Comparison of ENCODE assay signal across 20 cellular contexts in the genomic region with DNA sequence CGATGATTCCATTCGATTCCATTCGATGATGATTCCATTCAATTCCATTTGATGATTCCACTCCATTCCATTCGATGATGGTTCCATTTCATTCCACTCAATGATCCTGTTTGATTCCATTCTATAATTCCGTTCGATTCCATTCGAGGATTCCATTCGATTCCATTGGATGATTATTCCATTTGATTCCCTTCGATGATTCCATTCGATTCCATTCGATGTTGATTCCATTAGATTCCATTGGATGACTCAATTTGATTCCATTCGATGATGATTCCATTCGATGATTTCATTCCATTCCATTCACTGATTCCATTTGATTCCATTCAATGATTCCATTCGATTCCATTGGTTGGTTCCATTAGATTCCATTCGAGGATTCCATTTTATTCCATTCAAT.
DNase-seq lines count a peak whose midpoint lies in the region; ATAC-seq, FAIRE-seq and TF ChIP-seq lines count a peak whose summit lies in the region.
"Had no signal": no experiment of that assay in that cellular context is flagged by ENCODE, and none has a peak within 500 bp of the region (broad histone marks: within the 10 kb centered on the region; RNA-seq: fewer than 3 reads in every experiment).

No MANE protein-coding gene starts in this region.

- TF ChIP-seq CTCF in K562 (IDR thresholded peaks at IDR 0.05 in 2 of 3, conservative IDR thresholded peaks at IDR 0.05 in 1 of 3; ENCODE audit: insufficient read depth in 2 of 3, low read depth in 1 of 3, low read length in 3 of 3) (no peak), endodermal cell (conservative IDR thresholded peaks at IDR 0.05) (no peak), natural killer cell (IDR thresholded peaks at IDR 0.05) (no peak), endothelial cell (IDR thresholded peaks at IDR 0.05; ENCODE audit: unreplicated experiment) (no peak)

- H3K9me1 ChIP-seq in K562 (ENCODE audit: control insufficient read depth, insufficient read depth, low read length), result no peaks in the 10 kb centered on the region

- intact Hi-C loops in K562 (cut with micrococcal nuclease), result no loop called here
- intact Hi-C loops in natural killer cell (cut with micrococcal nuclease), result no loop called here

- H3K4me2 ChIP-seq in K562 (ENCODE audit: insufficient read depth, low read length), result no peak overlapping the region
- H3K4me2 ChIP-seq: A549; BLaER1 treated with 17β-estradiol and CSF1 and Interleukin-3, amounts not matched to agents 10 nM and 100 nM had no signal

- H3K79me2 ChIP-seq in K562 (ENCODE audit: control insufficient read depth, insufficient read depth, low read length), result no peaks in the 10 kb centered on the region

- H3K9me3 Mint-ChIP-seq in endodermal cell (peaks cover 96% of the 10 kb centered on the region), natural killer cell (peaks cover 49 to 65% of the 10 kb centered on the region in 2 donors), endothelial cell (ENCODE audit: unreplicated experiment) (peaks cover 73% of the 10 kb centered on the region)

- no peak for FAIRE-seq in K562 (lab: Jason Lieb, UNC)
- FAIRE-seq: A549, D721Med, G401.6, GM12891 had no signal

- no peak for DNase-seq in K562 (ENCODE audit: extremely low read depth in 1 of 4, low spot score in 3 of 4)
- no peak for DNase-seq in endodermal cell
- DNase-seq in natural killer cell, result no peak
- DNase-seq in endothelial cell (ENCODE audit: low spot score), result no peak
- DNase-seq: 8988T; AML-193; Caco-2; Calu3; CD4-positive, alpha-beta T cell; CD8-positive, alpha-beta T cell; DMS79 treated with DMSO at 0.1 percent for 48 hours; GF-D8 had no signal

- ATAC-seq in K562 (no peak), natural killer cell (no peak), GM18867 (IDR thresholded peaks at IDR 0.05; ENCODE audit: unreplicated experiment) (no peak)
- ATAC-seq: A549; CD8-positive, alpha-beta T cell had no signal

- no peak overlapping the region for H3K4me3 ChIP-seq in K562
- H3K4me3 ChIP-seq in endodermal cell (ENCODE audit: low read length), result peak overlapping the region; percentile 50
- H3K4me3 ChIP-seq: A549; BLaER1 treated with 17β-estradiol and CSF1 and Interleukin-3, amounts not matched to agents 10 nM and 100 nM had no signal

- TF ChIP-seq EP300 in K562 (IDR thresholded peaks at IDR 0.05; ENCODE audit: low read length), result no peak

- no peak for TF ChIP-seq POLR2A in K562 (conservative IDR thresholded peaks at IDR 0.05)

- no peaks in the 10 kb centered on the region for H3K4me1 ChIP-seq in K562 (replicated peaks in 1 of 2; ENCODE audit: control insufficient read depth in 2 of 2, insufficient read depth in 2 of 2, low read length in 2 of 2)
- H3K4me1 ChIP-seq in endodermal cell (ENCODE audit: control insufficient read depth, insufficient read depth, low read length), result no peaks in the 10 kb centered on the region
- H3K4me1 ChIP-seq: A549; BLaER1 treated with 17β-estradiol and CSF1 and Interleukin-3, amounts not matched to agents 10 nM and 100 nM; Caco-2 had no signal

- BruUV-seq in K562 (replicated peaks; lab: Mats Ljungman, UMichigan), result no TSS peak

- TF ChIP-seq RAD21 in K562 (CRISPR knock-in tag; conservative IDR thresholded peaks at IDR 0.05 in 1 of 2, IDR thresholded peaks at IDR 0.05 in 1 of 2), result no peak

- CTCF ChIA-PET in K562 (lab: Yijun Ruan, JAX; ENCODE audit: low intra/inter-chr PET ratio), result no interaction called here

- peaks cover 52% of the 10 kb centered on the region for H3K36me3 Mint-ChIP-seq in endodermal cell (ENCODE audit: low read depth)
- H3K36me3 Mint-ChIP-seq in natural killer cell, result peaks cover 58% of the 10 kb centered on the region
- peaks cover 13% of the 10 kb centered on the region for H3K36me3 Mint-ChIP-seq in endothelial cell (ENCODE audit: low read depth, unreplicated experiment)

- no peak overlapping the region for H3K9ac ChIP-seq in K562 (ENCODE audit: insufficient read depth in 1 of 2, low read depth in 2 of 2, low read length in 2 of 2)
- no peak overlapping the region for H3K9ac ChIP-seq in endodermal cell (ENCODE audit: extremely low read depth, low read length, poor library complexity, severe bottlenecking)
- H3K9ac ChIP-seq: BLaER1 treated with 17β-estradiol and CSF1 and Interleukin-3, amounts not matched to agents 10 nM and 100 nM had no signal

- no peaks in the 10 kb centered on the region for H3K36me3 ChIP-seq in K562 (ENCODE audit: control insufficient read depth, insufficient read depth, low read length)
- no peaks in the 10 kb centered on the region for H3K36me3 ChIP-seq in endodermal cell (ENCODE audit: control insufficient read depth, insufficient read depth, low read length)
- H3K36me3 ChIP-seq: BLaER1 treated with 17β-estradiol and CSF1 and Interleukin-3, amounts not matched to agents 10 nM and 100 nM had no signal

- H3K4me1 Mint-ChIP-seq in endodermal cell (no peaks in the 10 kb centered on the region), natural killer cell (no peaks in the 10 kb centered on the region), endothelial cell (ENCODE audit: unreplicated experiment) (no peaks in the 10 kb centered on the region)
- H3K4me1 Mint-ChIP-seq: B cell had no signal

- no peak overlapping the region for H3K27ac Mint-ChIP-seq in endodermal cell
- no peak overlapping the region for H3K27ac Mint-ChIP-seq in natural killer cell
- H3K27ac Mint-ChIP-seq in endothelial cell (ENCODE audit: unreplicated experiment), result no peak overlapping the region
- H3K27ac Mint-ChIP-seq: B cell; CD4-positive, alpha-beta T cell; CD8-positive, alpha-beta T cell had no signal

- H3K27me3 Mint-ChIP-seq in endodermal cell (ENCODE audit: insufficient read depth) (no peaks in the 10 kb centered on the region), natural killer cell (ENCODE audit: low read depth in 2 of 2) (peaks cover 6 to 26% of the 10 kb centered on the region in 2 donors), endothelial cell (ENCODE audit: unreplicated experiment) (peaks cover 30% of the 10 kb centered on the region)
- H3K27me3 Mint-ChIP-seq: B cell; CD4-positive, alpha-beta T cell had no signal

- no peak overlapping the region for H2AFZ ChIP-seq in K562 (ENCODE audit: low read depth, low read length)

- H3K27ac ChIP-seq in K562 (ENCODE audit: extremely low read depth, low read depth, low read length) (no peak overlapping the region), endodermal cell (ENCODE audit: low read depth, low read length) (no peak overlapping the region)
- H3K27ac ChIP-seq: A549; BLaER1 treated with 17β-estradiol and CSF1 and Interleukin-3, amounts not matched to agents 10 nM and 100 nM; C4-2B had no signal

- H4K20me1 ChIP-seq in K562 (replicated peaks; ENCODE audit: control insufficient read depth, insufficient read depth, low read length), result no peaks in the 10 kb centered on the region
- H4K20me1 ChIP-seq: BLaER1 treated with 17β-estradiol and CSF1 and Interleukin-3, amounts not matched to agents 10 nM and 100 nM had no signal

- H3K4me3 Mint-ChIP-seq in endodermal cell (no peak overlapping the region), natural killer cell (no peak overlapping the region), endothelial cell (ENCODE audit: unreplicated experiment) (no peak overlapping the region)
- H3K4me3 Mint-ChIP-seq: B cell; CD4-positive, alpha-beta T cell; CD8-positive, alpha-beta T cell had no signal

- in situ Hi-C loops in K562 (cut with MboI), result loop anchor here (25.0 kb wide), 1 partner anchor 1636 kb away; no protein-coding TSS in a partner anchor

- POLR2A ChIA-PET in K562 (lab: Yijun Ruan, JAX), result no interaction called here

- WGBS in K562 (ENCODE audit: insufficient coverage, low coverage, missing lambda C conversion rate), result under 1% methylated on average over 15 of the region's 15 CpGs
- 87 to 89% methylated on average over 15 of the region's 15 CpGs for WGBS in endodermal cell (ENCODE audit: insufficient coverage in 1 of 2, insufficient read length in 1 of 2), 2 experiments

- H3K9me3 ChIP-seq in K562 (replicated peaks; ENCODE audit: control insufficient read depth, insufficient read depth, low read depth, low read length) (peaks cover 4% of the 10 kb centered on the region), endodermal cell (ENCODE audit: control insufficient read depth, low read length) (peaks cover 93% of the 10 kb centered on the region)

- no peaks in the 10 kb centered on the region for H3K27me3 ChIP-seq in K562 (ENCODE audit: control insufficient read depth in 2 of 2, insufficient read depth in 2 of 2, low read length in 2 of 2)
- H3K27me3 ChIP-seq in endodermal cell (ENCODE audit: control insufficient read depth, insufficient read depth, low read length, poor library complexity, severe bottlenecking), result no peaks in the 10 kb centered on the region
- H3K27me3 ChIP-seq: BLaER1 treated with 17β-estradiol and CSF1 and Interleukin-3, amounts not matched to agents 10 nM and 100 nM had no signal

TF ChIP-seq in K562, 482 proteins besides CTCF, POLR2A, EP300 and RAD21 (continues in another document):
- TF ChIP-seq, protein P1, sequence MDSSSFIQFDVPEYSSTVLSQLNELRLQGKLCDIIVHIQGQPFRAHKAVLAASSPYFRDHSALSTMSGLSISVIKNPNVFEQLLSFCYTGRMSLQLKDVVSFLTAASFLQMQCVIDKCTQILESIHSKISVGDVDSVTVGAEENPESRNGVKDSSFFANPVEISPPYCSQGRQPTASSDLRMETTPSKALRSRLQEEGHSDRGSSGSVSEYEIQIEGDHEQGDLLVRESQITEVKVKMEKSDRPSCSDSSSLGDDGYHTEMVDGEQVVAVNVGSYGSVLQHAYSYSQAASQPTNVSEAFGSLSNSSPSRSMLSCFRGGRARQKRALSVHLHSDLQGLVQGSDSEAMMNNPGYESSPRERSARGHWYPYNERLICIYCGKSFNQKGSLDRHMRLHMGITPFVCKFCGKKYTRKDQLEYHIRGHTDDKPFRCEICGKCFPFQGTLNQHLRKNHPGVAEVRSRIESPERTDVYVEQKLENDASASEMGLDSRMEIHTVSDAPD (CRISPR knock-in tag; IDR thresholded peaks at IDR 0.05), result no peak
- TF ChIP-seq POLR3A (IDR thresholded peaks at IDR 0.05; ENCODE audit: borderline replicate concordance, extremely low read depth, insufficient read depth, insufficient read length), result no peak
